ENCODE assay signal across 21 cellular contexts in genomic region chr15:75583689-75584088, GRCh38. TPM values are rescaled to one million over a fixed set of nuclear protein-coding genes. Genes with fewer than 3 reads are reported as not detected.
DNase-seq lines count a peak whose midpoint lies in the region; ATAC-seq and TF ChIP-seq lines count a peak whose summit lies in the region.
"Had no signal": no experiment of that assay in that cellular context is flagged by ENCODE, and none has a peak within 500 bp of the region (broad histone marks: within the 10 kb centered on the region; RNA-seq: fewer than 3 reads in every experiment).

No MANE protein-coding gene starts in this region.

- H3K4me3 ChIP-seq in adipocyte (ENCODE audit: low read length), result no peak overlapping the region
- H3K4me3 ChIP-seq in fibroblast of the aortic adventitia (ENCODE audit: low read depth, low read length), result no peak overlapping the region
- H3K4me3 ChIP-seq in skeletal muscle satellite cell (ENCODE audit: low read length), result no peak overlapping the region
- H3K4me3 ChIP-seq in hepatocyte, result no peak overlapping the region

- H3K79me2 ChIP-seq in hepatocyte, result peaks cover 3% of the 10 kb centered on the region

- DNase-seq in ELF-1 (ENCODE audit: low read depth, low spot score) (peak; percentile 23), adipocyte (ENCODE audit: low read depth) (no peak), fibroblast of the aortic adventitia (ENCODE audit: low read depth) (peak; percentile 34), hepatocyte (ENCODE audit: low spot score) (no peak)
- no peak for DNase-seq in activated T-cell treated with anti-CD3 and anti-CD28 coated beads, Interleukin-2, amount 50 U/mL, for 48 hours
- DNase-seq: ACHN; AML-193; COR-L47; DMS 273 treated with DMSO at 0.1 percent for 48 hours; DND-41; HCEC 1CT; NCI-H1105 treated with DMSO at 0.1 percent for 48 hours; NCI-H1694; NCI-H2081 treated with DMSO at 0.1 percent for 48 hours; NCI-H510A; NCI-H748 treated with DMSO at 0.1 percent for 48 hours; NK-92 treated with Interleukin-12 subunit alpha and Interleukin-12 subunit beta, amount 100 ng/mL, for 24 hours; SHP77 had no signal

- H3K4me2 ChIP-seq in skeletal muscle satellite cell (ENCODE audit: low read length), result peak overlapping the region; percentile 46
- H3K4me2 ChIP-seq in hepatocyte, result no peak overlapping the region

- H3K36me3 ChIP-seq in adipocyte (ENCODE audit: control insufficient read depth, insufficient read depth, low read length, severe bottlenecking) (peaks cover 4% of the 10 kb centered on the region), skeletal muscle satellite cell (ENCODE audit: insufficient read depth, low read length) (no peaks in the 10 kb centered on the region), hepatocyte (replicated peaks; ENCODE audit: insufficient read depth, low read depth) (no peaks in the 10 kb centered on the region)

- H3K9me2 ChIP-seq in hepatocyte (replicated peaks; ENCODE audit: insufficient read depth), result no peaks in the 10 kb centered on the region

- H3K9me3 ChIP-seq in adipocyte (ENCODE audit: control insufficient read depth, low read length), result no peaks in the 10 kb centered on the region
- no peaks in the 10 kb centered on the region for H3K9me3 ChIP-seq in skeletal muscle satellite cell (replicated peaks; ENCODE audit: low read length)
- no peaks in the 10 kb centered on the region for H3K9me3 ChIP-seq in hepatocyte (ENCODE audit: low read depth)

- H2AFZ ChIP-seq in hepatocyte, result no peak overlapping the region

- WGBS in hepatocyte (ENCODE audit: low lambda C conversion rate, missing lambda C conversion rate), result 49% methylated on average over 5 of the region's 5 CpGs

- no peak for ATAC-seq in GM18907 (IDR thresholded peaks at IDR 0.05; ENCODE audit: unreplicated experiment)
- ATAC-seq: SK-N-SH treated with all-trans-retinoic acid at 6 μM for 48 hours had no signal

- H3K9ac ChIP-seq in adipocyte (ENCODE audit: low read length) (peak overlapping the region; percentile 30), skeletal muscle satellite cell (ENCODE audit: low read depth, low read length) (no peak overlapping the region)

- H3K4me1 ChIP-seq in adipocyte (ENCODE audit: control insufficient read depth, insufficient read depth, low read length), result peaks cover 12% of the 10 kb centered on the region
- peaks cover 15% of the 10 kb centered on the region for H3K4me1 ChIP-seq in skeletal muscle satellite cell (ENCODE audit: control insufficient read depth, insufficient read depth, low read length)
- peaks cover 5% of the 10 kb centered on the region for H3K4me1 ChIP-seq in hepatocyte (ENCODE audit: insufficient read depth)

- H4K20me1 ChIP-seq in hepatocyte (ENCODE audit: insufficient read depth, poor library complexity, severe bottlenecking), result no peaks in the 10 kb centered on the region

- no peak for TF ChIP-seq CTCF in fibroblast of the aortic adventitia (IDR thresholded peaks at IDR 0.05; ENCODE audit: insufficient read depth, low read length)
- no peak for TF ChIP-seq CTCF in hepatocyte (IDR thresholded peaks at IDR 0.05; ENCODE audit: poor library complexity)

- no peaks in the 10 kb centered on the region for H3K27me3 ChIP-seq in adipocyte (replicated peaks; ENCODE audit: control insufficient read depth, insufficient read depth, low read length)
- H3K27me3 ChIP-seq in skeletal muscle satellite cell (ENCODE audit: control insufficient read depth, insufficient read depth, low read length), result no peaks in the 10 kb centered on the region
- H3K27me3 ChIP-seq in hepatocyte, result no peaks in the 10 kb centered on the region

- no peak overlapping the region for H3K27ac ChIP-seq in hepatocyte

RNA-seq across cellular contexts. Expression of gene PTPN9, which starts 4.6 kb away (rescaled TPM):
- total RNA-seq in fibroblast of the aortic adventitia (ENCODE audit: low replicate concordance) (14.4 and 24.0 TPM in 2 replicates), hepatocyte (24.0 and 27.4 TPM in 2 replicates)
- 13.9 and 20.8 TPM in 2 replicates for total RNA-seq in skeletal muscle satellite cell (2012; rRNA removed)
- polyA plus RNA-seq in hepatocyte, result 19.6 and 23.3 TPM in 2 replicates

RNA-seq across cellular contexts. Expression of gene SNUPN, which starts 41.8 kb away (rescaled TPM):
- total RNA-seq in fibroblast of the aortic adventitia (ENCODE audit: low replicate concordance) (41.5 and 43.3 TPM in 2 replicates), hepatocyte (25.2 and 25.6 TPM in 2 replicates)
- total RNA-seq in skeletal muscle satellite cell (2012; rRNA removed), result 25.6 and 27.1 TPM in 2 replicates
- polyA plus RNA-seq in hepatocyte, result 28.8 and 33.2 TPM in 2 replicates

RNA-seq across cellular contexts. Expression of gene IMP3, which starts 56.3 kb away (rescaled TPM):
- total RNA-seq in fibroblast of the aortic adventitia (ENCODE audit: low replicate concordance) (81.7 and 82.1 TPM in 2 replicates), hepatocyte (142 and 155 TPM in 2 replicates)
- total RNA-seq in skeletal muscle satellite cell (2012; rRNA removed), result 130 and 165 TPM in 2 replicates
- polyA plus RNA-seq in hepatocyte, result 117 and 144 TPM in 2 replicates

Comparison
In these comparisons a context has a peak if more than half of its experiments do, and no peak if none do; other contexts are left out.
1. DNase-seq: peak in ELF-1 (single experiment) and fibroblast of the aortic adventitia (single experiment); none in adipocyte (single experiment), activated T-cell treated with anti-CD3 and anti-CD28 coated beads, Interleukin-2, amount 50 U/mL, for 48 hours (0 of 2) and hepatocyte (single experiment).